ENCODE assay signal across 11 cellular contexts in the genomic region with DNA sequence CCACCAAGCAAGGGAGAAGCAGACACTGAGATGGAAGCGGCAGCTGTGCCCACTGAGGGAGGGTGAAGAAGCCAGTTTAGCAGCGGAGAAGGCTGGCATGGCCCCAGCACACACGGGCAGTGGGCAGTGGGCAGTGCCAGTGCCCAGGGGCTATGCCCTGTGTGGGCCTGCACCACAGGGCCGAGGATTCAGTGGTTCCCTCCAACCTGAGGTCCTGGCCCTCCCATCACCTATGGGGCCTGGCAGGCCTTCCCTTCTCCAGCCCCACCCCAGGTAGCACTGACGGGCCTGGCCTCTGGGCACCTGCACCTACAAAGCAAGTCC.
DNase-seq lines count a peak whose midpoint lies in the region; ATAC-seq, FAIRE-seq and TF ChIP-seq lines count a peak whose summit lies in the region.
"Had no signal": no experiment of that assay in that cellular context is flagged by ENCODE, and none has a peak within 500 bp of the region (broad histone marks: within the 10 kb centered on the region; RNA-seq: fewer than 3 reads in every experiment).

No MANE protein-coding gene starts in this region.

- H3K9me3 Mint-ChIP-seq in activated T-helper 1 cell treated with anti-CD3 and anti-CD28 coated beads, Interleukin-12 subunit alpha, Interleukin-12 subunit beta, Interleukin-2, Interleukin-4 antibody, amounts not matched to agents 30 ng/mL and 10 ng/mL and 1 ng/mL, durations not matched to agents 14 hours and 24 hours and 36 hours = no peaks in the 10 kb centered on the region
- no peaks in the 10 kb centered on the region for H3K9me3 Mint-ChIP-seq in nephron progenitor cell

- H4K20me1 ChIP-seq in BLaER1 = peaks cover 60% of the 10 kb centered on the region

- H3K27ac Mint-ChIP-seq in activated T-helper 1 cell treated with anti-CD3 and anti-CD28 coated beads, Interleukin-12 subunit alpha, Interleukin-12 subunit beta, Interleukin-2, Interleukin-4 antibody, amounts not matched to agents 30 ng/mL and 10 ng/mL and 1 ng/mL, durations not matched to agents 14 hours and 24 hours and 36 hours = peak overlapping the region; percentile 58
- no peak overlapping the region for H3K27ac Mint-ChIP-seq in nephron progenitor cell

- H3K27me3 Mint-ChIP-seq in activated T-helper 1 cell treated with anti-CD3 and anti-CD28 coated beads, Interleukin-12 subunit alpha, Interleukin-12 subunit beta, Interleukin-2, Interleukin-4 antibody, amounts not matched to agents 30 ng/mL and 10 ng/mL and 1 ng/mL, durations not matched to agents 14 hours and 24 hours and 36 hours (ENCODE audit: insufficient read depth) = no peaks in the 10 kb centered on the region
- H3K27me3 Mint-ChIP-seq in nephron progenitor cell (ENCODE audit: low read depth, poor library complexity) = no peaks in the 10 kb centered on the region

- ATAC-seq in GM18907 (IDR thresholded peaks at IDR 0.05; ENCODE audit: unreplicated experiment) = peak; percentile 4

- no peak for TF ChIP-seq POLR2A in GM12892 (IDR thresholded peaks at IDR 0.05; ENCODE audit: low read depth, low read length)

- H3K27ac ChIP-seq in BLaER1 (no peak overlapping the region), muscle layer of colon (ENCODE audit: low read depth, low read length) (peak overlapping the region; percentile 14)
- H3K27ac ChIP-seq: C4-2B had no signal

- H3K4me1 Mint-ChIP-seq in activated T-helper 1 cell treated with anti-CD3 and anti-CD28 coated beads, Interleukin-12 subunit alpha, Interleukin-12 subunit beta, Interleukin-2, Interleukin-4 antibody, amounts not matched to agents 30 ng/mL and 10 ng/mL and 1 ng/mL, durations not matched to agents 14 hours and 24 hours and 36 hours (ENCODE audit: low read depth) = peaks cover 19% of the 10 kb centered on the region
- H3K4me1 Mint-ChIP-seq in nephron progenitor cell = peaks cover 77% of the 10 kb centered on the region

- H3K9me3 ChIP-seq in BLaER1 (no peaks in the 10 kb centered on the region), muscle layer of colon (ENCODE audit: low read length) (no peaks in the 10 kb centered on the region)

- DNase-seq in activated T-helper 1 cell treated with anti-CD3 and anti-CD28 coated beads, Interleukin-12 subunit alpha, Interleukin-12 subunit beta, Interleukin-2, Interleukin-4 antibody, amounts not matched to agents 30 ng/mL and 10 ng/mL and 1 ng/mL, durations not matched to agents 14 hours and 24 hours and 36 hours (ENCODE audit: low spot score) = no peak
- DNase-seq in nephron progenitor cell (no peak), middle frontal gyrus (ENCODE audit: extremely low spot score, low spot score) (no peak), GM12892 (ENCODE audit: insufficient read length) (no peak), mesenteric fat pad (ENCODE audit: low spot score) (no peak)
- DNase-seq: islet precursor cell, NCI-H187 had no signal

- H3K27me3 ChIP-seq in BLaER1 = no peaks in the 10 kb centered on the region
- H3K27me3 ChIP-seq in muscle layer of colon (ENCODE audit: control insufficient read depth in 1 of 2, insufficient read depth in 2 of 2, low read length in 2 of 2) = no peaks in the 10 kb centered on the region

- H3K9ac ChIP-seq in BLaER1 = no peak overlapping the region
- no peak overlapping the region for H3K9ac ChIP-seq in muscle layer of colon (ENCODE audit: low read length)

- no peaks in the 10 kb centered on the region for H3K36me3 Mint-ChIP-seq in activated T-helper 1 cell treated with anti-CD3 and anti-CD28 coated beads, Interleukin-12 subunit alpha, Interleukin-12 subunit beta, Interleukin-2, Interleukin-4 antibody, amounts not matched to agents 30 ng/mL and 10 ng/mL and 1 ng/mL, durations not matched to agents 14 hours and 24 hours and 36 hours (ENCODE audit: low read depth)
- H3K36me3 Mint-ChIP-seq in nephron progenitor cell (ENCODE audit: low read depth) = no peaks in the 10 kb centered on the region

- peaks cover 62% of the 10 kb centered on the region for H3K4me1 ChIP-seq in BLaER1
- H3K4me1 ChIP-seq in muscle layer of colon (ENCODE audit: insufficient read depth, low read length) = peaks cover 62% of the 10 kb centered on the region

- H3K4me3 ChIP-seq in BLaER1 (no peak overlapping the region), muscle layer of colon (ENCODE audit: low read depth in 1 of 2, low read length in 2 of 2) (no peak overlapping the region)

- H3K4me3 Mint-ChIP-seq in activated T-helper 1 cell treated with anti-CD3 and anti-CD28 coated beads, Interleukin-12 subunit alpha, Interleukin-12 subunit beta, Interleukin-2, Interleukin-4 antibody, amounts not matched to agents 30 ng/mL and 10 ng/mL and 1 ng/mL, durations not matched to agents 14 hours and 24 hours and 36 hours = no peak overlapping the region
- H3K4me3 Mint-ChIP-seq in nephron progenitor cell = no peak overlapping the region

- intact Hi-C loops in activated T-helper 1 cell treated with anti-CD3 and anti-CD28 coated beads, Interleukin-12 subunit alpha, Interleukin-12 subunit beta, Interleukin-2, Interleukin-4 antibody, amounts not matched to agents 30 ng/mL and 10 ng/mL and 1 ng/mL, durations not matched to agents 14 hours and 24 hours and 36 hours (cut with micrococcal nuclease) = loop anchor here (5.0 kb wide), 1 partner anchor 98 kb away; no protein-coding TSS in a partner anchor

- H3K4me2 ChIP-seq in BLaER1 = peak overlapping the region; percentile 78

- H3K36me3 ChIP-seq in BLaER1 (no peaks in the 10 kb centered on the region), muscle layer of colon (ENCODE audit: insufficient read depth, low read length) (no peaks in the 10 kb centered on the region)

- no peak for FAIRE-seq in GM12892 (lab: Jason Lieb, UNC)

- no peak for TF ChIP-seq CTCF in nephron progenitor cell (IDR thresholded peaks at IDR 0.05)
